9 cellular contexts compared by ENCODE assay signal in the genomic region with DNA sequence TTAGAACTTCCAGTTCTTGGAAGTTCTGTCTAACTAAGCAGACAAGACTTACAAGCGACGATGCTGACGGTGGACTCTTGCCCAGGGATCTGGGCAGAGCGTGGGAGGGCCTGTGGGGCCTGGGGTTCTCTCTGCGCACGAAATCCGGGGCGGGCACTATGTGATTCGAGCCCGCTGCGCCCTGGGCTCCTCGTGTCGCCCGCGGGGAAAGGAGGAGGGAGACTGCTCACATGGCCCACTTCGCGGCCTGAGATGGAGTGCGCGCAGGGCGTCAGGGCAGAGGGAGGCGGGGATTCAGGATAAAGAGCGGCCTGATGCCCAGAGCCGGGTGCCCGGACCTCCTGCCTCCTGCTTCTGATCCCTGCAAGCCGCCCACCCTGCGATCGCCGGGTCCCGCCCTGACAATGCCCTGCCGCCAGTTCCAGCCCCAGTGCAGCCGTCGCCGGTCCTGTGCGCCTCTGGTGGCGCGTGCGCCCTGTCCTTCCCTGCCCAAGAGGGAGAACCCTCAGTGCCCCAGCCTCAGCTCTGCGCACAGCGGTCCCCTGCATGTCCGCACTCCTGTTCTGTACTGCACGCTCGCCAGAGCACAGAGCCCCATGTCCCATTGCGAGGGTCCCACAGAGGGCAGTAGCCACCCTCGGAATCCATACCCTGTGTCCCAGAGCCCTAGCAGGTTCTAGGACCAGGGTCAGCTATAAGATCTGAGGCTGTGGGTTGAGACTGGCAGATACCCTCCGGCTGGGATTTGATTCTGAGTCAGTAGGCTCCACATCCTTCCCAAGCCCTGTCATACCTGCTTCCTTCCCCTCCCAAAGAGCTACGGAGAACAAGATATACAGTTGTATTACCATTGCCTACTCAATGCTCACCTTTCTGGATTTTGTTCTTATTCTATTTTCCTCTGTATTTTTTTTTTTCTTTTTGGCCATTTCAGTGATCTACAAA.
DNase-seq lines count a peak whose midpoint lies in the region; ATAC-seq, FAIRE-seq and TF ChIP-seq lines count a peak whose summit lies in the region.
"Had no signal": no experiment of that assay in that cellular context is flagged by ENCODE, and none has a peak within 500 bp of the region (broad histone marks: within the 10 kb centered on the region; RNA-seq: fewer than 3 reads in every experiment).

No MANE protein-coding gene starts in this region.

- H2AFZ ChIP-seq in MM.1S (ENCODE audit: low read length): peak overlapping the region; percentile 48
- H2AFZ ChIP-seq in K562 (ENCODE audit: low read depth, low read length): no peak overlapping the region

- POLR2A ChIA-PET in K562 (lab: Yijun Ruan, JAX): interaction anchor here (0.6 to 0.8 kb wide), 2 partner anchors 44 to 378 kb away, joined by 3 to 5 read pairs; no protein-coding TSS in a partner anchor

- no peaks in the 10 kb centered on the region for H3F3A ChIP-seq in MM.1S (ENCODE audit: insufficient read depth, low read length)

- peak; percentile 61; the same call in 2 of the 3 replicates for ATAC-seq in K562
- ATAC-seq in GM18498 (IDR thresholded peaks at IDR 0.05; ENCODE audit: unreplicated experiment): no peak

- TF ChIP-seq RAD21 in K562 (CRISPR knock-in tag; conservative IDR thresholded peaks at IDR 0.05 in 1 of 2, IDR thresholded peaks at IDR 0.05 in 1 of 2): no peak

- no peaks in the 10 kb centered on the region for H3K4me1 ChIP-seq in MM.1S (ENCODE audit: low read length)
- peaks cover 0 to 4% of the 10 kb centered on the region in 2 experiments; a peak in 1 of 5 replicates for H3K4me1 ChIP-seq in K562 (replicated peaks in 1 of 2; ENCODE audit: control insufficient read depth in 2 of 2, insufficient read depth in 2 of 2, low read length in 2 of 2)

- DNase-seq in AG09309 (ENCODE audit: low read depth) (no peak), MM.1S (peak; percentile 26), K562 (ENCODE audit: extremely low read depth in 1 of 4, low spot score in 3 of 4) (no peak), left kidney (ENCODE audit: low read depth, low spot score) (peak; percentile 87), stromal cell of bone marrow (ENCODE audit: low read depth) (peak; percentile 9), NCI-H1048 (lab: John Stamatoyannopoulos, UW) (no peak), NCI-H2029 treated with DMSO at 0.1 percent for 48 hours (lab: John Stamatoyannopoulos, UW) (no peak)

- H3K36me3 ChIP-seq in MM.1S (replicated peaks; ENCODE audit: insufficient read depth, low read length) (no peaks in the 10 kb centered on the region), K562 (ENCODE audit: control insufficient read depth, insufficient read depth, low read length) (no peaks in the 10 kb centered on the region)

- H3K9me1 ChIP-seq in K562 (ENCODE audit: control insufficient read depth, insufficient read depth, low read length): no peaks in the 10 kb centered on the region

- H4K20me1 ChIP-seq in MM.1S (ENCODE audit: insufficient read depth, low read length) (no peaks in the 10 kb centered on the region), K562 (replicated peaks; ENCODE audit: control insufficient read depth, insufficient read depth, low read length) (no peaks in the 10 kb centered on the region)

- H3K27me3 ChIP-seq in MM.1S (replicated peaks; ENCODE audit: insufficient read depth, low read length) (no peaks in the 10 kb centered on the region), K562 (ENCODE audit: control insufficient read depth in 2 of 2, insufficient read depth in 2 of 2, low read length in 2 of 2) (peaks cover 0 to 7% of the 10 kb centered on the region in 2 experiments; a peak in 1 of 5 replicates)

- no peaks in the 10 kb centered on the region for H3K9me2 ChIP-seq in MM.1S (replicated peaks; ENCODE audit: insufficient read depth, low read length)

- under 1% methylated on average over 34 of the region's 46 CpGs for WGBS in K562 (ENCODE audit: insufficient coverage, low coverage, missing lambda C conversion rate)

- no peak for TF ChIP-seq EP300 in K562 (IDR thresholded peaks at IDR 0.05; ENCODE audit: low read length)

- intact Hi-C loops in K562 (cut with micrococcal nuclease): no loop called here

- TF ChIP-seq POLR2A in K562 (conservative IDR thresholded peaks at IDR 0.05): no peak

- FAIRE-seq in K562 (lab: Jason Lieb, UNC): no peak

- H3K27ac ChIP-seq in MM.1S (ENCODE audit: low read length): no peak overlapping the region
- H3K27ac ChIP-seq in K562 (ENCODE audit: extremely low read depth, low read depth, low read length): no peak overlapping the region
- H3K27ac ChIP-seq: VCaP had no signal

- H3K9me3 ChIP-seq in MM.1S (replicated peaks; ENCODE audit: insufficient read depth, low read length): no peaks in the 10 kb centered on the region
- no peaks in the 10 kb centered on the region for H3K9me3 ChIP-seq in K562 (replicated peaks; ENCODE audit: control insufficient read depth, insufficient read depth, low read depth, low read length)

- no peaks in the 10 kb centered on the region for H3K79me2 ChIP-seq in MM.1S (ENCODE audit: low read length)
- H3K79me2 ChIP-seq in K562 (ENCODE audit: control insufficient read depth, insufficient read depth, low read length): no peaks in the 10 kb centered on the region

- peak overlapping the region; percentile 1; the same call in 1 of the 2 replicates for H3K4me3 ChIP-seq in AG09309 (ENCODE audit: control insufficient read depth, low read depth, low read length)
- peak overlapping the region; percentile 20; the same call in 1 of the 2 replicates for H3K4me3 ChIP-seq in MM.1S (ENCODE audit: low read length)
- H3K4me3 ChIP-seq in K562: no peak overlapping the region

- H3K9ac ChIP-seq in MM.1S (ENCODE audit: low read length) (no peak overlapping the region), K562 (ENCODE audit: insufficient read depth in 1 of 2, low read depth in 2 of 2, low read length in 2 of 2) (no peak overlapping the region)

- BruUV-seq in K562 (replicated peaks; lab: Mats Ljungman, UMichigan): no TSS peak

- H3K4me2 ChIP-seq in MM.1S (ENCODE audit: low read depth, low read length): peak overlapping the region; percentile 32; the same call in 1 of the 2 replicates
- H3K4me2 ChIP-seq in K562 (ENCODE audit: insufficient read depth, low read length): no peak overlapping the region

- TF ChIP-seq CTCF in AG09309 (IDR thresholded peaks at IDR 0.05; ENCODE audit: control insufficient read depth, insufficient read depth, low read depth, low read length, missing control alignments) (no peak), MM.1S (IDR thresholded peaks at IDR 0.05; ENCODE audit: low read length) (peak; percentile 27; the same call in 1 of the 2 replicates), K562 (IDR thresholded peaks at IDR 0.05 in 2 of 3, conservative IDR thresholded peaks at IDR 0.05 in 1 of 3; ENCODE audit: insufficient read depth in 2 of 3, low read depth in 1 of 3, low read length in 3 of 3) (no peak)

- CTCF ChIA-PET in K562 (lab: Yijun Ruan, JAX; ENCODE audit: low intra/inter-chr PET ratio): no interaction called here

- in situ Hi-C loops in K562 (cut with MboI): no loop called here

TF ChIP-seq in K562, 482 proteins besides CTCF, POLR2A, EP300 and RAD21:
- no peak for TF ChIP-seq FOXJ3 (CRISPR knock-in tag; IDR thresholded peaks at IDR 0.05)
- no peak for TF ChIP-seq E2F5 (CRISPR knock-in tag; IDR thresholded peaks at IDR 0.05)
- no peak for TF ChIP-seq ZNF644 (tag; IDR thresholded peaks at IDR 0.05; ENCODE audit: low read depth)
- no peak for TF ChIP-seq TFAM (CRISPR knock-in tag; conservative IDR thresholded peaks at IDR 0.05)
- no peak for TF ChIP-seq KLF16 (IDR thresholded peaks at IDR 0.05)
- TF ChIP-seq, protein P1, sequence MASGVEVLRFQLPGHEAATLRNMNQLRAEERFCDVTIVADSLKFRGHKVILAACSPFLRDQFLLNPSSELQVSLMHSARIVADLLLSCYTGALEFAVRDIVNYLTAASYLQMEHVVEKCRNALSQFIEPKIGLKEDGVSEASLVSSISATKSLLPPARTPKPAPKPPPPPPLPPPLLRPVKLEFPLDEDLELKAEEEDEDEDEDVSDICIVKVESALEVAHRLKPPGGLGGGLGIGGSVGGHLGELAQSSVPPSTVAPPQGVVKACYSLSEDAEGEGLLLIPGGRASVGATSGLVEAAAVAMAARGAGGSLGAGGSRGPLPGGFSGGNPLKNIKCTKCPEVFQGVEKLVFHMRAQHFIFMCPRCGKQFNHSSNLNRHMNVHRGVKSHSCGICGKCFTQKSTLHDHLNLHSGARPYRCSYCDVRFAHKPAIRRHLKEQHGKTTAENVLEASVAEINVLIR (CRISPR knock-in tag; IDR thresholded peaks at IDR 0.05): no peak
- TF ChIP-seq CHD1 (IDR thresholded peaks at IDR 0.05; ENCODE audit: low read length): no peak
- no peak for TF ChIP-seq ZNF282 (CRISPR knock-in tag; IDR thresholded peaks at IDR 0.05)
- TF ChIP-seq BDP1 (IDR thresholded peaks at IDR 0.05; ENCODE audit: insufficient read depth, insufficient read length): no peak
- TF ChIP-seq NFXL1 (CRISPR knock-in tag; IDR thresholded peaks at IDR 0.05): no peak
- TF ChIP-seq ZNF3 (CRISPR knock-in tag; IDR thresholded peaks at IDR 0.05): no peak
- TF ChIP-seq BRF1 (IDR thresholded peaks at IDR 0.05; ENCODE audit: borderline replicate concordance, extremely low read depth, insufficient read length): no peak
- no peak for TF ChIP-seq TFE3 (CRISPR knock-in tag; IDR thresholded peaks at IDR 0.05)
TF ChIP-seq in K562: peak in this region for 0.

Comparison
In these comparisons a context has a peak if more than half of its experiments do, and no peak if none do; other contexts are left out.
1. DNase-seq: peak in MM.1S (single experiment), left kidney (single experiment) and stromal cell of bone marrow (single experiment); none in AG09309 (single experiment), K562 (0 of 4), NCI-H1048 (single experiment) and NCI-H2029 treated with DMSO at 0.1 percent for 48 hours (single experiment).